In the genomic region with DNA sequence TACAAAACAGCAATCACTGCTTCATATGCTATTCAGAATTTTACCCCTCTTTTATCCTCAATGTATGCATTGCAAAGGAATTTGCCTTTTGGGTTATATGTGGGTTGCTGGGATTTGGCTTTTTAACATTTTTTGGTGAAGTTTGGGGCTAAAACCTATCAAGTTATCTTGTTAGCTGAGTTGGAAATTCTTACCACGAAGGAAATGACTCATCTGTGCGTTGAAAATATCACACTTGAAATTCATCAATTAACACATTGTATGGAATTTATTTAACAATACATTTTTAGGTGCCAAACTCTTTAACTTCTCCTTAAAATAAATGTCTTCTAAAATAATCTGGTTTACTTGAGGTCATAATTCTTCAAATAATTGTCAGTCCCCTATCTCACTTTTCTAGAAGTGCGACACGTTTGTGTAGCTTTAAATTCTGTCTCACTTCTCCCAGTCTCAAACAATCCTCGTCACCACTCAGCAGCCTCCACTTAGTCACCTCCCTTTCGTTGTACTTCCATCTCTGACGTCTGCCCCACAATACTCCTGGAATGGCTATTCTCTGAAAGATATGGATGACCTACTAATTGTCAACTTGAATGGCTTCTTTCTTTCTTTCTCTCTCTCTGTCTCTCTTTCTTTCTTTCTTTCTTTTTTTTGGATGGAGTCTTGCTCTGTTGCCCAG, we compare ENCODE assay signal across 14 cellular contexts.
"Had no signal": no experiment of that assay in that cellular context is flagged by ENCODE, and none has a peak within 500 bp of the region (broad histone marks: within the 10 kb centered on the region; RNA-seq: fewer than 3 reads in every experiment).

No MANE protein-coding gene starts in this region.

- H3K27ac ChIP-seq: heart right ventricle, left ventricle myocardium inferior, thoracic aorta, uterus had no signal

- ATAC-seq: activated CD8-positive, alpha-beta memory T cell treated with anti-CD3 and anti-CD28 coated beads, Interleukin-2, amount 10 ng/mL, durations not matched to agents 7 days and 5 days; heart right ventricle; stimulated activated naive CD8-positive, alpha-beta T cell treated with anti-CD3 and anti-CD28 coated beads, Interleukin-15, amount 100 ng/mL, for 72 hours had no signal

- H3K4me1 ChIP-seq: heart right ventricle, left ventricle myocardium inferior, uterus had no signal

- H3K4me3 ChIP-seq: heart right ventricle, left ventricle myocardium inferior, thoracic aorta, uterus had no signal

- DNase-seq: activated CD4-positive, alpha-beta T cell treated with anti-CD3 and anti-CD28 coated beads, Interleukin-2, amount 50 U/mL, for 48 hours; activated CD4-positive, CD25-positive, alpha-beta regulatory T cell treated with anti-CD3 and anti-CD28 coated beads, Interleukin-2, amount 50 U/mL, for 72 hours; activated CD8-positive, alpha-beta memory T cell treated with anti-CD3 and anti-CD28 coated beads, Interleukin-2, amount 10 ng/mL, durations not matched to agents 7 days and 5 days; activated effector memory CD4-positive, alpha-beta T cell treated with Interleukin-2 at 50 U/mL for 16 hours; activated T-cell treated with anti-CD3 and anti-CD28 coated beads, Interleukin-2, amount 50 U/mL, for 24 hours; heart right ventricle; left ventricle myocardium inferior; stimulated activated CD4-positive, alpha-beta T cell treated with anti-CD3 and anti-CD28 coated beads, Interleukin-4, amount 100 ng/mL, for 1 hour; stimulated activated CD8-positive, alpha-beta memory T cell treated with anti-CD3 and anti-CD28 coated beads, Interleukin-4, amount 100 ng/mL, for 48 hours; stimulated activated naive CD8-positive, alpha-beta T cell treated with anti-CD3 and anti-CD28 coated beads, Interleukin-15, amount 100 ng/mL, for 72 hours; uterus had no signal

- H3K9me3 ChIP-seq: heart right ventricle, left ventricle myocardium inferior, thoracic aorta, uterus had no signal

- H3K27me3 ChIP-seq: uterus had no signal

- FAIRE-seq: frontal cortex, keratinocyte had no signal

- H3K36me3 ChIP-seq: heart right ventricle, left ventricle myocardium inferior, thoracic aorta, uterus had no signal
